Comparison of ENCODE assay signal across 1 cellular context in the genomic region with DNA sequence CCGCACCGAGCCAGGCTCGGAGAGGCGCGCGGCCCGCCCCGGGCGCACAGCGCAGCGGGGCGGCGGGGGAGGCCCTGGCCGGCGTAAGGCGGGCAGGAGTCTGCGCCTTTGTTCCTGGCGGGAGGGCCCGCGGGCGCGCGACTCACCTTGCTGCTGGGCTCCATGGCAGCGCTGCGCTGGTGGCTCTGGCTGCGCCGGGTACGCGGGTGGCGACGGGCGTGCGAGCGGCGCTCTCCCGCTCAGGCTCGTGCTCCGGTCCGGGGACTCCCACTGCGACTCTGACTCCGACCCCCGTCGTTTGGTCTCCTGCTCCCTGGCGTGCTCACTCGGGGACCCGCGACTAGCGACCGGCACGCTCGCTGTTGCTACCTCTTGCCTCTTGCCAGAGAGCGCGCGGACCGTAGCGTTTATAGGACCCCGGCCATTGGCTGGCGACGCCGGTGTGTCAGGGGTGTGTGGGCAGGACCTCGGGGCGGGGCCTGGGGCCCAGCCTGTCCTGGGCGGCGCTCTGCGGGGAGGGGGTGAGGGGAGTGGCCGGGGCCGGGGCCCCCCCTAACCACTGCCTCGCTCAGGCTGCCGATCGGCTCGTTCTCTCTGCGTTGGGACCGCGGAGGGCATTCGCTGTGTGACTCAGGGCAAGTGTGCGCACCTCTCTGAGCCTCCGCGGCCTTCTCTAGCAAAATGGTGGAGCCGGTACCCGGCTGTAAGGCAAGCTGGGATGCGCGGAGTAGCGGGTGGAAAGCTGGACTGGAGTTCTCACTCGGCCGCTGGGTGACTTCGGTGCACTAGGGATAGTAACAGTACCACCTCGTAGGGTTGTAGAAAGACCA.
TF ChIP-seq lines count a peak whose summit lies in the region.

Gene SLC2A1, minus strand, starts transcription at position 381 of the 830 bp plus-strand sequence. Its CDS starts 217 bp downstream, at position 164.

TF ChIP-seq in HEK293, 187 proteins besides CTCF, POLR2A, EP300 and RAD21 (continued from another document and continues in another):
- TF ChIP-seq, protein P1, sequence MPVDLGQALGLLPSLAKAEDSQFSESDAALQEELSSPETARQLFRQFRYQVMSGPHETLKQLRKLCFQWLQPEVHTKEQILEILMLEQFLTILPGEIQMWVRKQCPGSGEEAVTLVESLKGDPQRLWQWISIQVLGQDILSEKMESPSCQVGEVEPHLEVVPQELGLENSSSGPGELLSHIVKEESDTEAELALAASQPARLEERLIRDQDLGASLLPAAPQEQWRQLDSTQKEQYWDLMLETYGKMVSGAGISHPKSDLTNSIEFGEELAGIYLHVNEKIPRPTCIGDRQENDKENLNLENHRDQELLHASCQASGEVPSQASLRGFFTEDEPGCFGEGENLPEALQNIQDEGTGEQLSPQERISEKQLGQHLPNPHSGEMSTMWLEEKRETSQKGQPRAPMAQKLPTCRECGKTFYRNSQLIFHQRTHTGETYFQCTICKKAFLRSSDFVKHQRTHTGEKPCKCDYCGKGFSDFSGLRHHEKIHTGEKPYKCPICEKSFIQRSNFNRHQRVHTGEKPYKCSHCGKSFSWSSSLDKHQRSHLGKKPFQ (tag by site-specific recombination; IDR thresholded peaks at IDR 0.05) = peak; percentile 82
- TF ChIP-seq ZSCAN16 (tag by site-specific recombination; IDR thresholded peaks at IDR 0.05) (no peak; the same call in 1 of the 2 replicates), ZNF76 (tag by site-specific recombination; IDR thresholded peaks at IDR 0.05; ENCODE audit: borderline replicate concordance, low read depth) (peak; percentile 70), ZNF274 (IDR thresholded peaks at IDR 0.05; ENCODE audit: low read length) (no peak), ZNF274 (tag by site-specific recombination; IDR thresholded peaks at IDR 0.05; ENCODE audit: borderline replicate concordance) (no peak), ZNF530 (tag by site-specific recombination; IDR thresholded peaks at IDR 0.05; ENCODE audit: low read depth) (no peak), SP7 (tag by site-specific recombination; IDR thresholded peaks at IDR 0.05) (peak; percentile 82), ZNF701 (tag by site-specific recombination; IDR thresholded peaks at IDR 0.05) (0 out of 2 replicates have a peak, but pooled peaks have one; percentile 22), ZNF791 (tag by site-specific recombination; IDR thresholded peaks at IDR 0.05) (no peak), ZNF621 (tag by site-specific recombination; IDR thresholded peaks at IDR 0.05) (no peak), ZNF114 (tag by site-specific recombination; IDR thresholded peaks at IDR 0.05) (no peak), ZNF239 (tag by site-specific recombination; IDR thresholded peaks at IDR 0.05) (no peak), ZBTB20 (tag by site-specific recombination; IDR thresholded peaks at IDR 0.05) (peak; percentile 89), TCF7L2 (IDR thresholded peaks at IDR 0.05; ENCODE audit: borderline replicate concordance, low read depth, low read length) (peak; percentile 92), ZNF391 (tag by site-specific recombination; IDR thresholded peaks at IDR 0.05; ENCODE audit: borderline replicate concordance, low read depth) (no peak; the same call in 1 of the 2 replicates), ZNF660 (tag by site-specific recombination; IDR thresholded peaks at IDR 0.05) (peak; percentile 61; the same call in 1 of the 2 replicates), YY2 (tag by site-specific recombination; IDR thresholded peaks at IDR 0.05) (no peak), ZNF830 (tag by site-specific recombination; IDR thresholded peaks at IDR 0.05; ENCODE audit: low read depth) (no peak), ZNF23 (tag by site-specific recombination; IDR thresholded peaks at IDR 0.05; ENCODE audit: borderline replicate concordance) (no peak), ZNF302 (tag by site-specific recombination; IDR thresholded peaks at IDR 0.05; ENCODE audit: low read depth) (no peak), FEZF1 (tag by site-specific recombination; IDR thresholded peaks at IDR 0.05) (peak; percentile 3; the same call in 1 of the 2 replicates), YY1 (tag by site-specific recombination; IDR thresholded peaks at IDR 0.05) (peak; percentile 67; the same call in 1 of the 2 replicates), BCL11A (tag by site-specific recombination; IDR thresholded peaks at IDR 0.05; ENCODE audit: low read depth) (no peak; the same call in 1 of the 2 replicates), BCL6B (tag by site-specific recombination; IDR thresholded peaks at IDR 0.05) (no peak), ZNF529 (tag by site-specific recombination; IDR thresholded peaks at IDR 0.05; ENCODE audit: insufficient replicate concordance) (no peak), ZNF202 (tag by site-specific recombination; IDR thresholded peaks at IDR 0.05; ENCODE audit: borderline replicate concordance) (no peak), ZNF133 (tag by site-specific recombination; IDR thresholded peaks at IDR 0.05) (no peak), ZNF121 (tag by site-specific recombination; IDR thresholded peaks at IDR 0.05) (no peak), ZFP3 (tag by site-specific recombination; IDR thresholded peaks at IDR 0.05; ENCODE audit: low read depth) (no peak), HOXC10 (CRISPR knock-in tag; IDR thresholded peaks at IDR 0.05) (no peak), INSM2 (tag by site-specific recombination; IDR thresholded peaks at IDR 0.05) (no peak), SP3 (tag by site-specific recombination; IDR thresholded peaks at IDR 0.05) (peak; percentile 93), ZNF140 (tag by site-specific recombination; IDR thresholded peaks at IDR 0.05) (no peak), ZNF311 (tag by site-specific recombination; IDR thresholded peaks at IDR 0.05; ENCODE audit: borderline replicate concordance) (no peak), GLI4 (tag by site-specific recombination; IDR thresholded peaks at IDR 0.05) (no peak), KLF17 (tag by site-specific recombination; IDR thresholded peaks at IDR 0.05) (peak; percentile 75), ZNF2 (tag by site-specific recombination; IDR thresholded peaks at IDR 0.05) (0 out of 2 replicates have a peak, but pooled peaks have one; percentile 9), ZNF777 (tag by site-specific recombination; IDR thresholded peaks at IDR 0.05; ENCODE audit: borderline replicate concordance) (no peak), ZNF658 (tag by site-specific recombination; IDR thresholded peaks at IDR 0.05) (no peak), ZNF677 (tag by site-specific recombination; IDR thresholded peaks at IDR 0.05) (no peak), GLIS1 (tag by site-specific recombination; IDR thresholded peaks at IDR 0.05) (peak; percentile 72), ZNF558 (tag by site-specific recombination; IDR thresholded peaks at IDR 0.05) (peak; percentile 65; the same call in 1 of the 2 replicates), KLF7 (tag by site-specific recombination; IDR thresholded peaks at IDR 0.05; ENCODE audit: borderline replicate concordance) (0 out of 2 replicates have a peak, but pooled peaks have one; percentile 30), ZNF426 (tag by site-specific recombination; IDR thresholded peaks at IDR 0.05) (no peak; the same call in 1 of the 2 replicates), ZNF292 (tag by site-specific recombination; IDR thresholded peaks at IDR 0.05; ENCODE audit: borderline replicate concordance, low read depth) (no peak), GLI2 (tag by site-specific recombination; IDR thresholded peaks at IDR 0.05; ENCODE audit: borderline replicate concordance, low read depth) (no peak), OVOL3 (tag by site-specific recombination; IDR thresholded peaks at IDR 0.05) (no peak), ZNF350 (tag by site-specific recombination; IDR thresholded peaks at IDR 0.05) (no peak)
- TF ChIP-seq, protein P2, sequence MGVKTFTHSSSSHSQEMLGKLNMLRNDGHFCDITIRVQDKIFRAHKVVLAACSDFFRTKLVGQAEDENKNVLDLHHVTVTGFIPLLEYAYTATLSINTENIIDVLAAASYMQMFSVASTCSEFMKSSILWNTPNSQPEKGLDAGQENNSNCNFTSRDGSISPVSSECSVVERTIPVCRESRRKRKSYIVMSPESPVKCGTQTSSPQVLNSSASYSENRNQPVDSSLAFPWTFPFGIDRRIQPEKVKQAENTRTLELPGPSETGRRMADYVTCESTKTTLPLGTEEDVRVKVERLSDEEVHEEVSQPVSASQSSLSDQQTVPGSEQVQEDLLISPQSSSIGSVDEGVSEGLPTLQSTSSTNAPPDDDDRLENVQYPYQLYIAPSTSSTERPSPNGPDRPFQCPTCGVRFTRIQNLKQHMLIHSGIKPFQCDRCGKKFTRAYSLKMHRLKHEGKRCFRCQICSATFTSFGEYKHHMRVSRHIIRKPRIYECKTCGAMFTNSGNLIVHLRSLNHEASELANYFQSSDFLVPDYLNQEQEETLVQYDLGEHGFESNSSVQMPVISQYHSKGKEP (tag by site-specific recombination; IDR thresholded peaks at IDR 0.05) = no peak
- TF ChIP-seq, protein P3, sequence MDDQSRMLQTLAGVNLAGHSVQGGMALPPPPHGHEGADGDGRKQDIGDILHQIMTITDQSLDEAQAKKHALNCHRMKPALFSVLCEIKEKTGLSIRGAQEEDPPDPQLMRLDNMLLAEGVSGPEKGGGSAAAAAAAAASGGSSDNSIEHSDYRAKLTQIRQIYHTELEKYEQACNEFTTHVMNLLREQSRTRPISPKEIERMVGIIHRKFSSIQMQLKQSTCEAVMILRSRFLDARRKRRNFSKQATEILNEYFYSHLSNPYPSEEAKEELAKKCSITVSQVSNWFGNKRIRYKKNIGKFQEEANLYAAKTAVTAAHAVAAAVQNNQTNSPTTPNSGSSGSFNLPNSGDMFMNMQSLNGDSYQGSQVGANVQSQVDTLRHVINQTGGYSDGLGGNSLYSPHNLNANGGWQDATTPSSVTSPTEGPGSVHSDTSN (CRISPR knock-in tag; IDR thresholded peaks at IDR 0.05) = no peak
- TF ChIP-seq, protein P4, sequence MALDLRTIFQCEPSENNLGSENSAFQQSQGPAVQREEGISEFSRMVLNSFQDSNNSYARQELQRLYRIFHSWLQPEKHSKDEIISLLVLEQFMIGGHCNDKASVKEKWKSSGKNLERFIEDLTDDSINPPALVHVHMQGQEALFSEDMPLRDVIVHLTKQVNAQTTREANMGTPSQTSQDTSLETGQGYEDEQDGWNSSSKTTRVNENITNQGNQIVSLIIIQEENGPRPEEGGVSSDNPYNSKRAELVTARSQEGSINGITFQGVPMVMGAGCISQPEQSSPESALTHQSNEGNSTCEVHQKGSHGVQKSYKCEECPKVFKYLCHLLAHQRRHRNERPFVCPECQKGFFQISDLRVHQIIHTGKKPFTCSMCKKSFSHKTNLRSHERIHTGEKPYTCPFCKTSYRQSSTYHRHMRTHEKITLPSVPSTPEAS (tag by site-specific recombination; IDR thresholded peaks at IDR 0.05) = no peak
- TF ChIP-seq, protein P5, sequence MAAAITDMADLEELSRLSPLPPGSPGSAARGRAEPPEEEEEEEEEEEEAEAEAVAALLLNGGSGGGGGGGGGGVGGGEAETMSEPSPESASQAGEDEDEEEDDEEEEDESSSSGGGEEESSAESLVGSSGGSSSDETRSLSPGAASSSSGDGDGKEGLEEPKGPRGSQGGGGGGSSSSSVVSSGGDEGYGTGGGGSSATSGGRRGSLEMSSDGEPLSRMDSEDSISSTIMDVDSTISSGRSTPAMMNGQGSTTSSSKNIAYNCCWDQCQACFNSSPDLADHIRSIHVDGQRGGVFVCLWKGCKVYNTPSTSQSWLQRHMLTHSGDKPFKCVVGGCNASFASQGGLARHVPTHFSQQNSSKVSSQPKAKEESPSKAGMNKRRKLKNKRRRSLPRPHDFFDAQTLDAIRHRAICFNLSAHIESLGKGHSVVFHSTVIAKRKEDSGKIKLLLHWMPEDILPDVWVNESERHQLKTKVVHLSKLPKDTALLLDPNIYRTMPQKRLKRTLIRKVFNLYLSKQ (tag by site-specific recombination; IDR thresholded peaks at IDR 0.05; ENCODE audit: borderline replicate concordance) = no peak
- TF ChIP-seq, protein P6, sequence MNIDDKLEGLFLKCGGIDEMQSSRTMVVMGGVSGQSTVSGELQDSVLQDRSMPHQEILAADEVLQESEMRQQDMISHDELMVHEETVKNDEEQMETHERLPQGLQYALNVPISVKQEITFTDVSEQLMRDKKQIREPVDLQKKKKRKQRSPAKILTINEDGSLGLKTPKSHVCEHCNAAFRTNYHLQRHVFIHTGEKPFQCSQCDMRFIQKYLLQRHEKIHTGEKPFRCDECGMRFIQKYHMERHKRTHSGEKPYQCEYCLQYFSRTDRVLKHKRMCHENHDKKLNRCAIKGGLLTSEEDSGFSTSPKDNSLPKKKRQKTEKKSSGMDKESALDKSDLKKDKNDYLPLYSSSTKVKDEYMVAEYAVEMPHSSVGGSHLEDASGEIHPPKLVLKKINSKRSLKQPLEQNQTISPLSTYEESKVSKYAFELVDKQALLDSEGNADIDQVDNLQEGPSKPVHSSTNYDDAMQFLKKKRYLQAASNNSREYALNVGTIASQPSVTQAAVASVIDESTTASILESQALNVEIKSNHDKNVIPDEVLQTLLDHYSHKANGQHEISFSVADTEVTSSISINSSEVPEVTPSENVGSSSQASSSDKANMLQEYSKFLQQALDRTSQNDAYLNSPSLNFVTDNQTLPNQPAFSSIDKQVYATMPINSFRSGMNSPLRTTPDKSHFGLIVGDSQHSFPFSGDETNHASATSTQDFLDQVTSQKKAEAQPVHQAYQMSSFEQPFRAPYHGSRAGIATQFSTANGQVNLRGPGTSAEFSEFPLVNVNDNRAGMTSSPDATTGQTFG (tag by site-specific recombination; IDR thresholded peaks at IDR 0.05; ENCODE audit: borderline replicate concordance) = no peak
